Comparison of ENCODE assay signal across 27 cellular contexts in genomic region chr20:59398552-59399265, GRCh38.
DNase-seq lines count a peak whose midpoint lies in the region; ATAC-seq and TF ChIP-seq lines count a peak whose summit lies in the region.
"Had no signal": no experiment of that assay in that cellular context is flagged by ENCODE, and none has a peak within 500 bp of the region (broad histone marks: within the 10 kb centered on the region; RNA-seq: fewer than 3 reads in every experiment).

No MANE protein-coding gene starts in this region.

- H3K4me3 Mint-ChIP-seq in activated naive CD4-positive, alpha-beta T cell treated with anti-CD3 and anti-CD28 coated beads, Interleukin-2, amount 10 ng/mL, durations not matched to agents 7 days and 5 days, result no peak overlapping the region
- H3K4me3 Mint-ChIP-seq in activated naive CD8-positive, alpha-beta T cell treated with anti-CD3 and anti-CD28 coated beads for 36 hours, result no peak overlapping the region
- no peak overlapping the region for H3K4me3 Mint-ChIP-seq in T-helper 2 cell treated with Interferon-gamma antibody and Interleukin-4, amounts not matched to agents 5 μg/mL and 100 μg/mL, for 36 hours
- no peak overlapping the region for H3K4me3 Mint-ChIP-seq in CD8-positive, alpha-beta T cell
- H3K4me3 Mint-ChIP-seq: activated T-cell treated with anti-CD3 and anti-CD28 coated beads, Interleukin-2, amount 50 U/mL, for 24 hours; naive thymus-derived CD4-positive, alpha-beta T cell had no signal

- no peak overlapping the region for H3K27ac Mint-ChIP-seq in activated naive CD4-positive, alpha-beta T cell treated with anti-CD3 and anti-CD28 coated beads, Interleukin-2, amount 10 ng/mL, durations not matched to agents 7 days and 5 days
- H3K27ac Mint-ChIP-seq in activated naive CD8-positive, alpha-beta T cell treated with anti-CD3 and anti-CD28 coated beads for 36 hours, result no peak overlapping the region
- H3K27ac Mint-ChIP-seq in T-helper 2 cell treated with Interferon-gamma antibody and Interleukin-4, amounts not matched to agents 5 μg/mL and 100 μg/mL, for 36 hours, result no peak overlapping the region
- H3K27ac Mint-ChIP-seq in CD8-positive, alpha-beta T cell, result no peak overlapping the region
- H3K27ac Mint-ChIP-seq: activated T-cell treated with anti-CD3 and anti-CD28 coated beads, Interleukin-2, amount 50 U/mL, for 24 hours; naive thymus-derived CD4-positive, alpha-beta T cell had no signal

- POLR2A ChIA-PET in CD8-positive, alpha-beta T cell (lab: Charles Lee), result interaction anchor here (1.7 kb wide), 1 partner anchor 13 kb away, joined by 3 read pairs; no protein-coding TSS in a partner anchor

- intact Hi-C loops in CD8-positive, alpha-beta T cell (cut with DNase I, micrococcal nuclease), result no loop called here

- H3K4me1 Mint-ChIP-seq in activated naive CD4-positive, alpha-beta T cell treated with anti-CD3 and anti-CD28 coated beads, Interleukin-2, amount 10 ng/mL, durations not matched to agents 7 days and 5 days, result no peaks in the 10 kb centered on the region
- peaks cover 2% of the 10 kb centered on the region for H3K4me1 Mint-ChIP-seq in activated naive CD8-positive, alpha-beta T cell treated with anti-CD3 and anti-CD28 coated beads for 36 hours
- H3K4me1 Mint-ChIP-seq in T-helper 2 cell treated with Interferon-gamma antibody and Interleukin-4, amounts not matched to agents 5 μg/mL and 100 μg/mL, for 36 hours (ENCODE audit: low read depth), result no peaks in the 10 kb centered on the region
- H3K4me1 Mint-ChIP-seq in CD8-positive, alpha-beta T cell (ENCODE audit: low read depth), result no peaks in the 10 kb centered on the region

- TF ChIP-seq CTCF in CD8-positive, alpha-beta T cell (IDR thresholded peaks at IDR 0.05), result no peak

- no peaks in the 10 kb centered on the region for H3K27me3 ChIP-seq in CD8-positive, alpha-beta T cell (ENCODE audit: insufficient read depth, low read length)

- H3K9me3 ChIP-seq in CD8-positive, alpha-beta T cell (ENCODE audit: low read length), result no peaks in the 10 kb centered on the region
- H3K9me3 ChIP-seq: HAP-1, lower lobe of right lung, psoas muscle, sigmoid colon, tibial nerve had no signal

- no peak overlapping the region for H3K27ac ChIP-seq in CD8-positive, alpha-beta T cell (ENCODE audit: low read depth, low read length)
- H3K27ac ChIP-seq: brain microvascular endothelial cell, dorsolateral prefrontal cortex, lower lobe of right lung, psoas muscle, sigmoid colon, tibial nerve had no signal

- DNase-seq in activated naive CD4-positive, alpha-beta T cell treated with anti-CD3 and anti-CD28 coated beads, Interleukin-2, amount 10 ng/mL, durations not matched to agents 7 days and 5 days, result peak; percentile 57
- DNase-seq in activated naive CD4-positive, alpha-beta T cell (lab: John Stamatoyannopoulos, UW), result no peak
- DNase-seq in NCI-H460 (ENCODE audit: extremely low read depth, low read depth) (peak; percentile 33), amniotic stem cell (lab: John Stamatoyannopoulos, UW) (no peak)
- DNase-seq in activated naive CD8-positive, alpha-beta T cell treated with anti-CD3 and anti-CD28 coated beads for 36 hours, result peak; percentile 20
- DNase-seq in T-helper 2 cell treated with Interferon-gamma antibody and Interleukin-4, amounts not matched to agents 5 μg/mL and 100 μg/mL, for 36 hours (ENCODE audit: low spot score), result no peak
- no peak for DNase-seq in CD8-positive, alpha-beta T cell
- DNase-seq: activated CD8-positive, alpha-beta memory T cell treated with anti-CD3 and anti-CD28 coated beads for 24 hours; activated gamma-delta T cell; activated T-cell treated with anti-CD3 and anti-CD28 coated beads, Interleukin-2, amount 50 U/mL, for 24 hours; amygdala; brain microvascular endothelial cell; DMS79 treated with DMSO at 0.1 percent for 48 hours; dorsolateral prefrontal cortex; foreskin melanocyte; GF-D8; KBM-7; lower lobe of right lung; naive thymus-derived CD4-positive, alpha-beta T cell; NCI-H1092; NCI-H187; NCI-H526 treated with DMSO at 0.1 percent for 48 hours; psoas muscle; sigmoid colon; stimulated activated CD4-positive, alpha-beta T cell treated with anti-CD3 and anti-CD28 coated beads, Interleukin-4, amount 100 ng/mL, for 4 hours had no signal

- peaks cover 11% of the 10 kb centered on the region for H3K27me3 Mint-ChIP-seq in activated naive CD4-positive, alpha-beta T cell treated with anti-CD3 and anti-CD28 coated beads, Interleukin-2, amount 10 ng/mL, durations not matched to agents 7 days and 5 days
- H3K27me3 Mint-ChIP-seq in activated naive CD8-positive, alpha-beta T cell treated with anti-CD3 and anti-CD28 coated beads for 36 hours, result peaks cover 5% of the 10 kb centered on the region
- peaks cover 4% of the 10 kb centered on the region for H3K27me3 Mint-ChIP-seq in T-helper 2 cell treated with Interferon-gamma antibody and Interleukin-4, amounts not matched to agents 5 μg/mL and 100 μg/mL, for 36 hours (ENCODE audit: low read depth)
- H3K27me3 Mint-ChIP-seq in CD8-positive, alpha-beta T cell (ENCODE audit: low read depth), result no peaks in the 10 kb centered on the region

- H3K9me3 Mint-ChIP-seq in activated naive CD4-positive, alpha-beta T cell treated with anti-CD3 and anti-CD28 coated beads, Interleukin-2, amount 10 ng/mL, durations not matched to agents 7 days and 5 days, result no peaks in the 10 kb centered on the region
- H3K9me3 Mint-ChIP-seq in activated naive CD8-positive, alpha-beta T cell treated with anti-CD3 and anti-CD28 coated beads for 36 hours, result no peaks in the 10 kb centered on the region
- no peaks in the 10 kb centered on the region for H3K9me3 Mint-ChIP-seq in T-helper 2 cell treated with Interferon-gamma antibody and Interleukin-4, amounts not matched to agents 5 μg/mL and 100 μg/mL, for 36 hours
- H3K9me3 Mint-ChIP-seq in CD8-positive, alpha-beta T cell, result no peaks in the 10 kb centered on the region
- H3K9me3 Mint-ChIP-seq: activated T-cell treated with anti-CD3 and anti-CD28 coated beads, Interleukin-2, amount 50 U/mL, for 24 hours; naive thymus-derived CD4-positive, alpha-beta T cell had no signal

- no peaks in the 10 kb centered on the region for H3K36me3 Mint-ChIP-seq in activated naive CD4-positive, alpha-beta T cell treated with anti-CD3 and anti-CD28 coated beads, Interleukin-2, amount 10 ng/mL, durations not matched to agents 7 days and 5 days
- no peaks in the 10 kb centered on the region for H3K36me3 Mint-ChIP-seq in activated naive CD8-positive, alpha-beta T cell treated with anti-CD3 and anti-CD28 coated beads for 36 hours
- no peaks in the 10 kb centered on the region for H3K36me3 Mint-ChIP-seq in T-helper 2 cell treated with Interferon-gamma antibody and Interleukin-4, amounts not matched to agents 5 μg/mL and 100 μg/mL, for 36 hours (ENCODE audit: low read depth)
- H3K36me3 Mint-ChIP-seq in CD8-positive, alpha-beta T cell, result no peaks in the 10 kb centered on the region
- H3K36me3 Mint-ChIP-seq: naive thymus-derived CD4-positive, alpha-beta T cell had no signal

- ATAC-seq in CD8-positive, alpha-beta T cell, result no peak
- ATAC-seq: lower lobe of right lung; naive thymus-derived CD4-positive, alpha-beta T cell; psoas muscle had no signal

- H3K4me1 ChIP-seq in CD8-positive, alpha-beta T cell (ENCODE audit: insufficient read depth, low read length), result peaks cover 37% of the 10 kb centered on the region
- H3K4me1 ChIP-seq: psoas muscle had no signal

- CTCF ChIA-PET in activated naive CD4-positive, alpha-beta T cell treated with anti-CD3 and anti-CD28 coated beads, Interleukin-2, amount 10 ng/mL, durations not matched to agents 7 days and 5 days (lab: Charles Lee), result interaction anchor here (0.7 kb wide), 1 partner anchor 95 kb away, joined by 4 read pairs; no protein-coding TSS in a partner anchor
- CTCF ChIA-PET in CD8-positive, alpha-beta T cell (lab: Charles Lee), result interaction anchor here (0.8 to 1.0 kb wide), 2 partner anchors 177 to 310 kb away, joined by 3 read pairs; no protein-coding TSS in a partner anchor

- no peaks in the 10 kb centered on the region for H3K36me3 ChIP-seq in CD8-positive, alpha-beta T cell (ENCODE audit: insufficient read depth, low read length)
- H3K36me3 ChIP-seq: brain microvascular endothelial cell, HAP-1, lower lobe of right lung, sigmoid colon, tibial nerve had no signal

- no peak overlapping the region for H3K4me3 ChIP-seq in CD8-positive, alpha-beta T cell (ENCODE audit: low read depth, low read length)
- H3K4me3 ChIP-seq: dorsolateral prefrontal cortex, HAP-1, lower lobe of right lung, psoas muscle, sigmoid colon, tibial nerve had no signal

Comparison
In these comparisons a context has a peak if more than half of its experiments do, and no peak if none do; other contexts are left out.
1. DNase-seq: peak in activated naive CD4-positive, alpha-beta T cell treated with anti-CD3 and anti-CD28 coated beads, Interleukin-2, amount 10 ng/mL, durations not matched to agents 7 days and 5 days (single experiment), NCI-H460 (single experiment) and activated naive CD8-positive, alpha-beta T cell treated with anti-CD3 and anti-CD28 coated beads for 36 hours (single experiment); none in activated naive CD4-positive, alpha-beta T cell (0 of 4), amniotic stem cell (single experiment), T-helper 2 cell treated with Interferon-gamma antibody and Interleukin-4, amounts not matched to agents 5 μg/mL and 100 μg/mL, for 36 hours (single experiment) and CD8-positive, alpha-beta T cell (0 of 7).